ENCODE assay signal across 8 cellular contexts in the genomic region with DNA sequence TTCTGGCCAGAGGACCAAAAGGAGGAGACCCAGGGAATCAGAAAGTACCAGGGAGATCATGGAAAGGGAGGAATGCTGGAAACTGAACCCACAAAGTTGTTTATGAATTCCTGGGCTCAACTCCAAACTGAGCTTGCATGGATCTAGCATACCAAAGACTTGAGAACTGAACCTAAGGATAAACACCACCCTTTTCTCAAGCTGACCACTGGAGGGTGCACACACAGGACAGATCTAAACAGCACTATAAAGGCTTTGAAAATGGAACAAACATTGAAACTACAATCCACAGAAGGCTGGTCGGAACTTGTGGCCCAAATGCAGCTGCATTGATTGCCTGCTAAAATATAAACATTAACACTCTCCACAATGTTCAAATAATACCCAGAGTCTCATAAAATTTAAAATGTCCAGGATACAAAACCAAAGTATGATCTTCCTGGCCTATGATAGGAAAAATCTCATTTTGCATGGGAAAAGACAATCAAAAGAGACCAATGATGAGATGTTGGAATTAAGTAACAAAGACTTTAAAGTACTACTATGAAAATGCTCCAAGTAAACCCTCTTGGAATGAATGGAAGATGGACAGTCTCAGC. TPM values are rescaled to one million over a fixed set of nuclear protein-coding genes. Genes with fewer than 3 reads are reported as not detected.
DNase-seq lines count a peak whose midpoint lies in the region; ATAC-seq and TF ChIP-seq lines count a peak whose summit lies in the region.

No MANE protein-coding gene starts in this region.

- H3K4me1 ChIP-seq in RWPE2 (ENCODE audit: insufficient read depth, poor library complexity, severe bottlenecking) (peaks cover 3% of the 10 kb centered on the region), neuronal stem cell (ENCODE audit: control insufficient read depth in 2 of 2, insufficient read depth in 1 of 2, low read depth in 1 of 2, low read length in 2 of 2) (peaks cover 0 to 3% of the 10 kb centered on the region in 2 donors)

- no peak overlapping the region for H4K8ac ChIP-seq in neuronal stem cell (ENCODE audit: low read depth, low read length)

- H3K79me1 ChIP-seq in neuronal stem cell (ENCODE audit: low read depth, low read length): no peaks in the 10 kb centered on the region

- TF ChIP-seq CTCF in RWPE2 (IDR thresholded peaks at IDR 0.05; ENCODE audit: poor library complexity, severe bottlenecking): peak; percentile 92

- no peak overlapping the region for H3K4ac ChIP-seq in neuronal stem cell (ENCODE audit: low read length)

- H3K23ac ChIP-seq in neuronal stem cell (ENCODE audit: low read depth, low read length, poor library complexity): no peak overlapping the region

- H3K18ac ChIP-seq in neuronal stem cell (ENCODE audit: low read length): no peak overlapping the region

- H2BK120ac ChIP-seq in neuronal stem cell (ENCODE audit: low read depth, low read length): no peak overlapping the region

- peak overlapping the region; percentile 20 for H2AFZ ChIP-seq in neuronal stem cell (ENCODE audit: low read length)

- H3K27ac ChIP-seq in RWPE2 (ENCODE audit: poor library complexity, severe bottlenecking) (no peak overlapping the region), neuronal stem cell (replicated peaks; ENCODE audit: low read length) (no peak overlapping the region)

- WGBS in neuronal stem cell (ENCODE audit: extremely low coverage in 2 of 2, insufficient read length in 2 of 2, insufficient replicate concordance in 1 of 2), 2 donors: no CpG with 5 or more reads among the region's 1 CpG

- H3K36me3 ChIP-seq in RWPE2 (ENCODE audit: low read depth) (no peaks in the 10 kb centered on the region), neuronal stem cell (replicated peaks in 1 of 2; ENCODE audit: control insufficient read depth in 2 of 2, insufficient read depth in 2 of 2, low read length in 2 of 2) (no peaks in the 10 kb centered on the region)

- no peak overlapping the region for H3K4me2 ChIP-seq in neuronal stem cell (ENCODE audit: insufficient read depth, low read length, poor library complexity, severe bottlenecking)

- H3K4me3 ChIP-seq in RWPE2 (ENCODE audit: severe bottlenecking) (no peak overlapping the region), neuronal stem cell (ENCODE audit: low read length in 2 of 2) (no peak overlapping the region)

- H2BK5ac ChIP-seq in neuronal stem cell (ENCODE audit: low read length): no peak overlapping the region

- peak; percentile 10 for DNase-seq in NCI-H748 (lab: John Stamatoyannopoulos, UW; ENCODE audit: unreplicated experiment)
- DNase-seq in NCI-H748 treated with DMSO at 0.1 percent for 48 hours (lab: John Stamatoyannopoulos, UW): no peak
- DNase-seq in RWPE2 (ENCODE audit: low spot score): no peak
- no peak for DNase-seq in neuronal stem cell (ENCODE audit: low spot score)
- no peak for DNase-seq in inferior parietal cortex (ENCODE audit: extremely low spot score)
- no peak for DNase-seq in activated gamma-delta T cell treated with Interleukin-2 at 50 U/mL for 16 hours

- H3K27me3 ChIP-seq in RWPE2 (ENCODE audit: insufficient read depth, poor library complexity, severe bottlenecking) (no peaks in the 10 kb centered on the region), neuronal stem cell (ENCODE audit: control insufficient read depth in 3 of 3, insufficient read depth in 3 of 3, low read depth in 1 of 3, low read length in 3 of 3) (peaks cover 0 to 8% (median 3%) of the 10 kb centered on the region in 3 experiments)

- no peak overlapping the region for H2BK12ac ChIP-seq in neuronal stem cell (ENCODE audit: low read length)

- ATAC-seq in HG02763 (IDR thresholded peaks at IDR 0.05; ENCODE audit: unreplicated experiment): peak; percentile 48
- ATAC-seq in RWPE2 (ENCODE audit: low read depth): peak; percentile 83
- peak; percentile 34 for ATAC-seq in esophagus mucosa

- no peak overlapping the region for H2AK5ac ChIP-seq in neuronal stem cell (ENCODE audit: low read depth, low read length)

- no peak overlapping the region for H2BK15ac ChIP-seq in neuronal stem cell (ENCODE audit: low read length)

- H3K9ac ChIP-seq in neuronal stem cell (ENCODE audit: low read depth, low read length, poor library complexity): no peak overlapping the region

- H3K9me3 ChIP-seq in RWPE2 (ENCODE audit: severe bottlenecking) (peaks cover 4% of the 10 kb centered on the region), neuronal stem cell (replicated peaks in 1 of 2; ENCODE audit: control insufficient read depth in 2 of 2, insufficient read depth in 1 of 2, low read depth in 1 of 2, low read length in 2 of 2) (no peaks in the 10 kb centered on the region)

- H3K14ac ChIP-seq in neuronal stem cell (ENCODE audit: low read length): no peak overlapping the region

- H4K91ac ChIP-seq in neuronal stem cell (ENCODE audit: low read depth, low read length, poor library complexity): no peak overlapping the region

RNA-seq across cellular contexts. Expression of a gene that starts 15.6 kb away (rescaled TPM):
- 9.1 TPM for total RNA-seq in esophagus mucosa
- polyA plus RNA-seq in neuronal stem cell (2013, experiment 1 of 2): 1.4 TPM
- polyA plus RNA-seq in neuronal stem cell (2013, experiment 2 of 2): 1.5 TPM

RNA-seq across cellular contexts. Expression of a gene that starts 37.1 kb away (rescaled TPM):
- total RNA-seq in esophagus mucosa: not detected
- polyA plus RNA-seq in neuronal stem cell (2013, experiment 1 of 2): not detected
- polyA plus RNA-seq in neuronal stem cell (2013, experiment 2 of 2): not detected

RNA-seq across cellular contexts. Expression of a gene that starts 50.6 kb away (rescaled TPM):
- total RNA-seq in esophagus mucosa: 23.1 TPM
- 28.2 TPM for polyA plus RNA-seq in neuronal stem cell (2013, experiment 1 of 2)
- polyA plus RNA-seq in neuronal stem cell (2013, experiment 2 of 2): 28.4 TPM
